In genomic region chr1:1494311-1494710, GRCh38 we compare ENCODE assay signal across 2 cellular contexts. TPM values are rescaled to one million over a fixed set of nuclear protein-coding genes. Genes with fewer than 3 reads are reported as not detected.
"Had no signal": no experiment of that assay in that cellular context is flagged by ENCODE, and none has a peak within 500 bp of the region (broad histone marks: within the 10 kb centered on the region; RNA-seq: fewer than 3 reads in every experiment).

No MANE protein-coding gene starts in this region.

RNA-seq across cellular contexts. Expression of gene ATAD3C, which starts 44.8 kb away (rescaled TPM):
- total RNA-seq: LHCN-M2, M059J had no signal
